Comparison of ENCODE assay signal across 9 cellular contexts in the genomic region with DNA sequence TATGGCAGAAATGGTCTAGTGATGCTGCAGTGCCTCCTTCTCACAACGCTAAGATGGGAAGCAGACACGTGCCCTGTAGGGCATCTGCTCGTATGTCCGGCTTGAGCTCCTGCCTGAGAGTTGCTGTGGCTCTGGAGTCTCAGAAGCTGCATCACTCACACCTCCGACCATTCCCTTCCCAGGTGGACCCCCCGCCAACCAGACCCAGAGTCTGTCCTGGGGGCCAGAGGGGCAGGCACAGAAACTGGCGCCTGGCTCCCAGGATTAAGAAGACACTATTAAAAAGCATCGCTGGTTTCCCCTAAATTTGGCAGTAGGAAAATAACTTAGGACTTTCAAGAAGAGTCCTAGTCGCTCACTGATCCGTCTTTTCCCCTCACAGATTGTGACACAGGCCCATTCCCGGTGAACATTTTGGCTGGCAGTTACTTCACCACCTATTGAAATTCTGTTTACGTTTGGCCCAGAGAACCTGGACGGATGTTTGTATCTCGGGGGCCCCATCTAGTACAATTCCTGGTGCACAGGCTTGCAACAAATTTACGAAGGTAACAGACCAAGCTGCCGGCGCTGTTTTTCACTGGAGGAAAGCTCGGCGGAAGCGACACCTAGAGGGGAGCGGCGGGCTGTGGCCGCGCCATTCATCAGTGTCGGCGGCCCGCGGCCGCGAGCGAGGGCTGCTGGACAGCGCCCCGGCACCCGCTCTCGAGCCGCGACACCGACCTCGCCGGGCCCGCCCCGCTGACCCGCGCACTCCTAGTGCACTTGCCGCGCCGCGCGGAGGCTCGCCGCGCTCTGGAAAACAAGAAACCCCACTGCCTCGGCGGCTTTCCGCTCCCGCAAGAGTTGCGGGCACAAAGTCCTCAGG. TPM values are rescaled to one million over a fixed set of nuclear protein-coding genes. Genes with fewer than 3 reads are reported as not detected.
DNase-seq lines count a peak whose midpoint lies in the region; ATAC-seq and TF ChIP-seq lines count a peak whose summit lies in the region.
"Had no signal": no experiment of that assay in that cellular context is flagged by ENCODE, and none has a peak within 500 bp of the region (broad histone marks: within the 10 kb centered on the region; RNA-seq: fewer than 3 reads in every experiment).

No MANE protein-coding gene starts in this region.

- DNase-seq in CD4-positive, alpha-beta T cell: peak in 3 of 10 experiments; percentile 11 to 21 (median 19)
- DNase-seq in HCT116 (ENCODE audit: low read depth, low spot score) (no peak), RWPE1 (ENCODE audit: low spot score) (peak; percentile 82), cerebellum (ENCODE audit: low spot score) (peak; percentile 78), kidney epithelial cell (ENCODE audit: low read depth) (no peak), NCI-H1048 (lab: John Stamatoyannopoulos, UW) (no peak)
- peak; percentile 41 for DNase-seq in stimulated activated CD4-positive, alpha-beta T cell treated with anti-CD3 and anti-CD28 coated beads, Interleukin-4, amount 100 ng/mL, for 1 hour

- peak overlapping the region; percentile 46 for H3K4me2 ChIP-seq in HCT116 (ENCODE audit: low read length)

- peak; percentile 43 for ATAC-seq in CD4-positive, alpha-beta T cell (ENCODE audit: poor library complexity)
- ATAC-seq in HCT116 (peak; percentile 97), GM21528 (IDR thresholded peaks at IDR 0.05; ENCODE audit: low FRiP score, unreplicated experiment) (no peak)

- H4K20me1 ChIP-seq in HCT116 (ENCODE audit: insufficient read depth): no peaks in the 10 kb centered on the region

- peaks cover 70% of the 10 kb centered on the region for H3K27me3 Mint-ChIP-seq in CD4-positive, alpha-beta T cell

- no peaks in the 10 kb centered on the region for H3K36me3 Mint-ChIP-seq in CD4-positive, alpha-beta T cell (ENCODE audit: low read depth)

- POLR2A ChIA-PET in CD4-positive, alpha-beta T cell (lab: Charles Lee): no interaction called here
- POLR2A ChIA-PET in HCT116 (lab: Charles Lee): no interaction called here
- POLR2A ChIA-PET in RWPE1 (lab: Yijun Ruan, JAX; ENCODE audit: low non-redundant PET): no interaction called here

- no peak overlapping the region for H2AFZ ChIP-seq in HCT116 (ENCODE audit: low read depth, low read length, poor library complexity, severe bottlenecking)

- no peaks in the 10 kb centered on the region for H3K9me3 Mint-ChIP-seq in CD4-positive, alpha-beta T cell

- no TSS peak for BruUV-seq in HCT116 (replicated peaks; lab: Mats Ljungman, UMichigan)

- intact Hi-C loops in CD4-positive, alpha-beta T cell (cut with DNase I, micrococcal nuclease): loop anchor here in 1 of 2 experiments (10.0 kb wide), 1 partner anchor 496 kb away; no protein-coding TSS in a partner anchor
- intact Hi-C loops in HCT116 (cut with micrococcal nuclease): no loop called here

- no peak overlapping the region for H3K27ac ChIP-seq in CD4-positive, alpha-beta T cell (ENCODE audit: low read depth, low read length)
- H3K27ac ChIP-seq in HCT116 (ENCODE audit: low read depth, low read length) (no peak overlapping the region), RWPE1 (no peak overlapping the region)
- H3K27ac ChIP-seq: KMS-11 had no signal

- no peak for TF ChIP-seq POLR2A in HCT116 (IDR thresholded peaks at IDR 0.05; ENCODE audit: borderline replicate concordance, extremely low read depth, insufficient read depth, insufficient read length)

- TF ChIP-seq RAD21 in HCT116 (IDR thresholded peaks at IDR 0.05; ENCODE audit: low read depth): peak; percentile 44

- H3K4me3 ChIP-seq in HCT116 (replicated peaks in 1 of 2; ENCODE audit: low read depth in 1 of 2, low read length in 2 of 2) (no peak overlapping the region), kidney epithelial cell (ENCODE audit: low read depth, low read length) (no peak overlapping the region)

- H3K9me2 ChIP-seq in HCT116 (ENCODE audit: insufficient read depth): no peaks in the 10 kb centered on the region

- H3K79me2 ChIP-seq in HCT116 (ENCODE audit: insufficient read depth, low read length): no peaks in the 10 kb centered on the region

- RAD21 ChIA-PET in HCT116 (lab: Charles Lee; ENCODE audit: low non-redundant PET in 1 of 2, low total read pairs in 2 of 2, uncharacterized antibody in 2 of 2, unreplicated experiment in 2 of 2): no interaction called here

- H3K27ac Mint-ChIP-seq in CD4-positive, alpha-beta T cell: no peak overlapping the region

- H3K9me3 ChIP-seq in CD4-positive, alpha-beta T cell (ENCODE audit: control insufficient read depth, low read length): no peaks in the 10 kb centered on the region
- H3K9me3 ChIP-seq in HCT116 (ENCODE audit: control insufficient read depth in 1 of 2, insufficient read depth in 1 of 2, low read depth in 1 of 2, low read length in 2 of 2): no peaks in the 10 kb centered on the region

- peaks cover 51% of the 10 kb centered on the region for H3K27me3 ChIP-seq in CD4-positive, alpha-beta T cell (ENCODE audit: control insufficient read depth, insufficient read depth, low read length)
- H3K27me3 ChIP-seq in HCT116 (ENCODE audit: insufficient read depth, low read length): peaks cover 42% of the 10 kb centered on the region
- H3K27me3 ChIP-seq in kidney epithelial cell (ENCODE audit: control insufficient read depth, insufficient read depth, low read length): peaks cover 56% of the 10 kb centered on the region

- H3K36me3 ChIP-seq in HCT116 (ENCODE audit: control insufficient read depth in 1 of 2, insufficient read depth in 2 of 2, low read length in 2 of 2): no peaks in the 10 kb centered on the region
- H3K36me3 ChIP-seq in kidney epithelial cell (ENCODE audit: control insufficient read depth, insufficient read depth, low read length): no peaks in the 10 kb centered on the region

- H3K4me1 ChIP-seq in HCT116 (ENCODE audit: control insufficient read depth in 1 of 2, insufficient read depth in 2 of 2, low read length in 2 of 2): no peaks in the 10 kb centered on the region

- H3K4me1 Mint-ChIP-seq in CD4-positive, alpha-beta T cell (ENCODE audit: low read depth): peaks cover 11% of the 10 kb centered on the region

- peak overlapping the region; percentile 62 for H3K4me3 Mint-ChIP-seq in CD4-positive, alpha-beta T cell

- CTCF ChIA-PET in CD4-positive, alpha-beta T cell (lab: Charles Lee): interaction anchor here (0.9 kb wide), 1 partner anchor 187 kb away, joined by 3 read pairs; no protein-coding TSS in a partner anchor
- CTCF ChIA-PET in HCT116 (lab: Charles Lee) (no interaction called here), RWPE1 (lab: Yijun Ruan, JAX) (interaction anchor here (0.5 to 1.9 kb wide), 7 partner anchors 9 to 454 kb away, joined by 3 to 8 read pairs (median 3); no protein-coding TSS in a partner anchor)

- H3K9ac ChIP-seq in HCT116 (ENCODE audit: low read length): no peak overlapping the region

- peak; percentile 18 for TF ChIP-seq CTCF in CD4-positive, alpha-beta T cell (IDR thresholded peaks at IDR 0.05)
- peak; percentile 31 to 52 (median 47); a peak in 5 of 6 replicates for TF ChIP-seq CTCF in HCT116 (IDR thresholded peaks at IDR 0.05 in 2 of 3, conservative IDR thresholded peaks at IDR 0.05 in 1 of 3; ENCODE audit: borderline replicate concordance in 1 of 3, insufficient read depth in 1 of 3, low read depth in 2 of 3, low read length in 2 of 3)
- TF ChIP-seq CTCF in RWPE1 (conservative IDR thresholded peaks at IDR 0.05; ENCODE audit: low read depth): peak; percentile 77
- TF ChIP-seq CTCF in kidney epithelial cell (IDR thresholded peaks at IDR 0.05; ENCODE audit: insufficient read depth, low read length, poor library complexity, severe bottlenecking): peak; percentile 59

TF ChIP-seq in HCT116, 20 proteins besides CTCF, POLR2A, EP300 and RAD21:
- TF ChIP-seq, protein P1, sequence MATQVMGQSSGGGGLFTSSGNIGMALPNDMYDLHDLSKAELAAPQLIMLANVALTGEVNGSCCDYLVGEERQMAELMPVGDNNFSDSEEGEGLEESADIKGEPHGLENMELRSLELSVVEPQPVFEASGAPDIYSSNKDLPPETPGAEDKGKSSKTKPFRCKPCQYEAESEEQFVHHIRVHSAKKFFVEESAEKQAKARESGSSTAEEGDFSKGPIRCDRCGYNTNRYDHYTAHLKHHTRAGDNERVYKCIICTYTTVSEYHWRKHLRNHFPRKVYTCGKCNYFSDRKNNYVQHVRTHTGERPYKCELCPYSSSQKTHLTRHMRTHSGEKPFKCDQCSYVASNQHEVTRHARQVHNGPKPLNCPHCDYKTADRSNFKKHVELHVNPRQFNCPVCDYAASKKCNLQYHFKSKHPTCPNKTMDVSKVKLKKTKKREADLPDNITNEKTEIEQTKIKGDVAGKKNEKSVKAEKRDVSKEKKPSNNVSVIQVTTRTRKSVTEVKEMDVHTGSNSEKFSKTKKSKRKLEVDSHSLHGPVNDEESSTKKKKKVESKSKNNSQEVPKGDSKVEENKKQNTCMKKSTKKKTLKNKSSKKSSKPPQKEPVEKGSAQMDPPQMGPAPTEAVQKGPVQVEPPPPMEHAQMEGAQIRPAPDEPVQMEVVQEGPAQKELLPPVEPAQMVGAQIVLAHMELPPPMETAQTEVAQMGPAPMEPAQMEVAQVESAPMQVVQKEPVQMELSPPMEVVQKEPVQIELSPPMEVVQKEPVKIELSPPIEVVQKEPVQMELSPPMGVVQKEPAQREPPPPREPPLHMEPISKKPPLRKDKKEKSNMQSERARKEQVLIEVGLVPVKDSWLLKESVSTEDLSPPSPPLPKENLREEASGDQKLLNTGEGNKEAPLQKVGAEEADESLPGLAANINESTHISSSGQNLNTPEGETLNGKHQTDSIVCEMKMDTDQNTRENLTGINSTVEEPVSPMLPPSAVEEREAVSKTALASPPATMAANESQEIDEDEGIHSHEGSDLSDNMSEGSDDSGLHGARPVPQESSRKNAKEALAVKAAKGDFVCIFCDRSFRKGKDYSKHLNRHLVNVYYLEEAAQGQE (IDR thresholded peaks at IDR 0.05; ENCODE audit: low read depth): peak; percentile 71
- TF ChIP-seq EGR1 (IDR thresholded peaks at IDR 0.05; ENCODE audit: low read depth): no peak

RNA-seq across cellular contexts. Expression of a gene that starts 1.6 kb away (rescaled TPM):
- total RNA-seq in CD4-positive, alpha-beta T cell: not detected
- total RNA-seq in HCT116 (2021; ENCODE audit: unreplicated experiment) (0.37 TPM), cerebellum (32.8 TPM), kidney epithelial cell (not detected in 2 replicates)
- 0.10 and 0.12 TPM in 2 replicates for polyA plus RNA-seq in HCT116 (2012)

Comparison
In these comparisons a context has a peak if more than half of its experiments do, and no peak if none do; other contexts are left out.
1. DNase-seq: peak in RWPE1 (single experiment), cerebellum (single experiment) and stimulated activated CD4-positive, alpha-beta T cell treated with anti-CD3 and anti-CD28 coated beads, Interleukin-4, amount 100 ng/mL, for 1 hour (single experiment); none in HCT116 (single experiment), kidney epithelial cell (single experiment) and NCI-H1048 (single experiment).
2. CTCF ChIP-seq: peak in every context shown above with its lines; median percentile 77 in RWPE1; 59 in kidney epithelial cell; 47 in HCT116; 18 in CD4-positive, alpha-beta T cell.
3. RNA of a gene that starts 1.6 kb away (total RNA-seq): 32.8 TPM in cerebellum (single experiment); 0.37 TPM in HCT116 (single experiment), not detected in CD4-positive, alpha-beta T cell and not detected in kidney epithelial cell; every median in the first group is over 10 times any median in the second.